Comparison of ENCODE assay signal across 9 cellular contexts in the genomic region with DNA sequence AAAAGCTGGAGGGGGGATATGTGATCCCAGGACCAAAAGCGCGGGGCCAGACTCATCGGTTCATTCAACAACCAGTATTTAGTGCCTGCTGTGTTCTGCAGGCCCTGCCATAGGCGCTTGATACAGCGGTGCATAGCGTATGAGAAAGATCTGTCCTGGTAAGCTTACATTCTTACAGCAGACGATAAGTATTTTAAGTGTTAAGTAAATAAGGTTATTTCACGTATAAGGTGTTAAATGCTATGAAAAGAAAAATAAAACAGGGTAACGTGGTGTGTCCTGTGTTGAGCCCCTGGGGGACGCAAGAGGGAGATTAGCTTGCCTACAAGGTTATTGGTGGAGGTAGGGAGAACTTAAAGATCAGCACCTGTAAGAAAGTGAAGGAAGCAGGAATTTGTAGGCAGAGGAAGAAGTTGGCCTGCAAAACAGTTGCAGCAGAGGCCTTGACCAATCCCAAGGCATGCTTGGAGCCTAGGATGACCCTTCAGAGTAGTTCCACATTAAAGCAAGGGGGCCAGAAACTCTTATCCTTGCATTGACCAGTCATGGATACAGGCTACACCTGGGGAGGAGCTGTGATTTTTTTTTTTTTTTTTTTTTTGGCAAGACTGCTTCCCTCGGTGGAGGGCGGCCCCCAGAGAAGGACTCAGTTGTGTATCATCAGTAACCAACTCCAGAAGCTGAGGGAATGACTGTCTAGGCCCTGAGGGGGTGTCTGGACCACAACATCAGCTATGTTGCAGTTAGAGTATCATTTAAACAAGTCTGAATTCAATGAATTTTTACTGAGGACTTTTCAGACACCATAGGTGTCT. TPM values are rescaled to one million over a fixed set of nuclear protein-coding genes. Genes with fewer than 3 reads are reported as not detected.
DNase-seq lines count a peak whose midpoint lies in the region; ATAC-seq, FAIRE-seq and TF ChIP-seq lines count a peak whose summit lies in the region.
"Had no signal": no experiment of that assay in that cellular context is flagged by ENCODE, and none has a peak within 500 bp of the region (broad histone marks: within the 10 kb centered on the region; RNA-seq: fewer than 3 reads in every experiment).

No MANE protein-coding gene starts in this region.

- H3K36me3 ChIP-seq in right atrium auricular region = no peaks in the 10 kb centered on the region
- peaks cover 0 to 5% (median 0%) of the 10 kb centered on the region in 3 donors for H3K36me3 ChIP-seq in skeletal muscle tissue (ENCODE audit: control insufficient read depth in 3 of 3, insufficient read depth in 3 of 3, low read length in 3 of 3)

- TF ChIP-seq CTCF in AG09309 (IDR thresholded peaks at IDR 0.05; ENCODE audit: control insufficient read depth, insufficient read depth, low read depth, low read length, missing control alignments) = no peak
- TF ChIP-seq CTCF in VCaP (conservative IDR thresholded peaks at IDR 0.05) = 0 out of 2 replicates have a peak, but pooled peaks have one; percentile 7
- no peak for TF ChIP-seq CTCF in right atrium auricular region (IDR thresholded peaks at IDR 0.05)

- TF ChIP-seq POLR2A in H54 (IDR thresholded peaks at IDR 0.05; ENCODE audit: low read depth, low read length) = no peak

- FAIRE-seq in H54 (lab: Jason Lieb, UNC) = no peak

- H3K27ac ChIP-seq in VCaP (peak overlapping the region; percentile 99), right atrium auricular region (peak overlapping the region; percentile 96 to 99), skeletal muscle tissue (ENCODE audit: low read depth, low read length) (peak overlapping the region; percentile 96)

- H3K4me3 ChIP-seq in AG09309 (ENCODE audit: control insufficient read depth, low read depth, low read length) (peak overlapping the region; percentile 47), right atrium auricular region (peak overlapping the region; percentile 81 to 90), skeletal muscle tissue (ENCODE audit: low read length in 3 of 3) (peak overlapping the region; percentile 78 to 86 (median 85))

- DNase-seq in AG09309 (ENCODE audit: low read depth) = peak; percentile 23
- peak; percentile 23 for DNase-seq in H54 (ENCODE audit: insufficient read length, low spot score)
- no peak for DNase-seq in right atrium auricular region (ENCODE audit: low spot score)
- no peak for DNase-seq in activated CD8-positive, alpha-beta memory T cell treated with anti-CD3 and anti-CD28 coated beads, Interleukin-2, amount 50 U/mL, for 48 hours
- DNase-seq in NCI-H1930 (lab: John Stamatoyannopoulos, UW) = no peak

- H3K4me1 ChIP-seq in right atrium auricular region (peaks cover 0 to 11% of the 10 kb centered on the region in 2 donors), skeletal muscle tissue (ENCODE audit: control insufficient read depth in 3 of 3, insufficient read depth in 3 of 3, low read length in 3 of 3) (peaks cover 9 to 14% (median 13%) of the 10 kb centered on the region in 3 donors)

- peak overlapping the region; percentile 91 to 96 (median 91) for H3K9ac ChIP-seq in skeletal muscle tissue (ENCODE audit: low read depth in 1 of 3, low read length in 3 of 3)

- H3K9me3 ChIP-seq in right atrium auricular region = no peaks in the 10 kb centered on the region
- H3K9me3 ChIP-seq in skeletal muscle tissue (ENCODE audit: control insufficient read depth in 3 of 3, low read length in 3 of 3) = no peaks in the 10 kb centered on the region

- no peak for ATAC-seq in GM21723 (IDR thresholded peaks at IDR 0.05; ENCODE audit: unreplicated experiment)

- H3K27me3 ChIP-seq in right atrium auricular region = no peaks in the 10 kb centered on the region
- no peaks in the 10 kb centered on the region for H3K27me3 ChIP-seq in skeletal muscle tissue (ENCODE audit: control insufficient read depth in 3 of 3, insufficient read depth in 3 of 3, low read length in 3 of 3)

RNA-seq across cellular contexts. Expression of gene LIPT2, which starts 0.5 kb away (rescaled TPM):
- 1 to 10 TPM; 2.9 to 4.8 TPM for total RNA-seq in right atrium auricular region
- 2.6 TPM for total RNA-seq in skeletal muscle tissue

RNA-seq across cellular contexts. Expression of gene KCNE3, which starts 26.7 kb away (rescaled TPM):
- 1 to 10 TPM; 1.4 to 3.3 TPM for total RNA-seq in right atrium auricular region
- total RNA-seq in skeletal muscle tissue = 4.7 TPM
- total RNA-seq: NCI-H460 had no signal

Comparison
In these comparisons a context has a peak if more than half of its experiments do, and no peak if none do; other contexts are left out.
1. DNase-seq: peak in AG09309 (single experiment) and H54 (single experiment); none in right atrium auricular region (single experiment), activated CD8-positive, alpha-beta memory T cell treated with anti-CD3 and anti-CD28 coated beads, Interleukin-2, amount 50 U/mL, for 48 hours (single experiment) and NCI-H1930 (0 of 2).
2. Peak in every context shown above with its lines, with median percentiles within 50 percentile points of each other: H3K4me3 ChIP-seq and H3K27ac ChIP-seq.